In genomic region chr6:110864816-110865215, GRCh38 we compare ENCODE assay signal across 16 cellular contexts. TPM values are rescaled to one million over a fixed set of nuclear protein-coding genes. Genes with fewer than 3 reads are reported as not detected.
DNase-seq lines count a peak whose midpoint lies in the region; ATAC-seq and TF ChIP-seq lines count a peak whose summit lies in the region.
"Had no signal": no experiment of that assay in that cellular context is flagged by ENCODE, and none has a peak within 500 bp of the region (broad histone marks: within the 10 kb centered on the region; RNA-seq: fewer than 3 reads in every experiment).

No MANE protein-coding gene starts in this region.

- H3K9ac ChIP-seq in HCT116 (ENCODE audit: low read length) (no peak overlapping the region), neural progenitor cell (no peak overlapping the region)
- H3K9ac ChIP-seq: SK-N-SH had no signal

- no peak overlapping the region for H3K27ac ChIP-seq in HCT116 (ENCODE audit: low read depth, low read length)
- H3K27ac ChIP-seq in neural progenitor cell = no peak overlapping the region
- H3K27ac ChIP-seq: PC-9 had no signal

- H3K4me1 Mint-ChIP-seq in neural progenitor cell = peaks cover 9% of the 10 kb centered on the region

- RAD21 ChIA-PET in HCT116 (lab: Charles Lee; ENCODE audit: low non-redundant PET in 1 of 2, low total read pairs in 2 of 2, uncharacterized antibody in 2 of 2, unreplicated experiment in 2 of 2) = no interaction called here

- H4K20me1 ChIP-seq in HCT116 (ENCODE audit: insufficient read depth) = no peaks in the 10 kb centered on the region
- no peaks in the 10 kb centered on the region for H4K20me1 ChIP-seq in neural progenitor cell (ENCODE audit: low read depth)

- TF ChIP-seq CTCF in HCT116 (IDR thresholded peaks at IDR 0.05 in 2 of 3, conservative IDR thresholded peaks at IDR 0.05 in 1 of 3; ENCODE audit: borderline replicate concordance in 1 of 3, insufficient read depth in 1 of 3, low read depth in 2 of 3, low read length in 2 of 3) (no peak), neural progenitor cell (IDR thresholded peaks at IDR 0.05) (no peak)

- no peaks in the 10 kb centered on the region for H3K27me3 ChIP-seq in HCT116 (ENCODE audit: insufficient read depth, low read length)
- no peaks in the 10 kb centered on the region for H3K27me3 ChIP-seq in neural progenitor cell

- no peak for TF ChIP-seq POLR2A in HCT116 (IDR thresholded peaks at IDR 0.05; ENCODE audit: borderline replicate concordance, extremely low read depth, insufficient read depth, insufficient read length)

- H3K36me3 ChIP-seq in HCT116 (ENCODE audit: control insufficient read depth in 1 of 2, insufficient read depth in 2 of 2, low read length in 2 of 2) = no peaks in the 10 kb centered on the region
- no peaks in the 10 kb centered on the region for H3K36me3 ChIP-seq in neural progenitor cell

- no peaks in the 10 kb centered on the region for H3K9me2 ChIP-seq in HCT116 (ENCODE audit: insufficient read depth)
- H3K9me2 ChIP-seq: SK-N-SH had no signal

- no peak overlapping the region for H3K27ac Mint-ChIP-seq in neural progenitor cell
- H3K27ac Mint-ChIP-seq: H9, T-cell had no signal

- ATAC-seq in HCT116 = no peak
- no peak for ATAC-seq in GM21360 (IDR thresholded peaks at IDR 0.05; ENCODE audit: unreplicated experiment)
- ATAC-seq in HG03135 (IDR thresholded peaks at IDR 0.05; ENCODE audit: unreplicated experiment) = no peak
- ATAC-seq: T-cell had no signal

- DNase-seq in HCT116 (ENCODE audit: low read depth, low spot score) (no peak), LHCN-M2 (ENCODE audit: low read depth) (peak; percentile 44), fibroblast of gingiva (ENCODE audit: low read depth) (peak; percentile 6), neural progenitor cell (ENCODE audit: low spot score) (peak; percentile 11)
- no peak for DNase-seq in activated CD4-positive, alpha-beta T cell treated with anti-CD3 and anti-CD28 coated beads, Interleukin-2, amount 50 U/mL, for 48 hours
- DNase-seq: COR-L47, H9, KBM-7, NCI-H1417 treated with DMSO at 0.1 percent for 48 hours, NCI-H2029, NCI-H446 treated with DMSO at 0.1 percent for 48 hours, PC-9, SK-N-SH, T-cell had no signal

- H2AFZ ChIP-seq in HCT116 (ENCODE audit: low read depth, low read length, poor library complexity, severe bottlenecking) (peak overlapping the region; percentile 14), neural progenitor cell (replicated peaks) (peak overlapping the region; percentile 57)
- H2AFZ ChIP-seq: PC-9 had no signal

- TF ChIP-seq RAD21 in HCT116 (IDR thresholded peaks at IDR 0.05; ENCODE audit: low read depth) = no peak

- H3K4me3 Mint-ChIP-seq in neural progenitor cell = no peak overlapping the region
- H3K4me3 Mint-ChIP-seq: T-cell had no signal

- H3K9me3 Mint-ChIP-seq in neural progenitor cell = peaks cover 2% of the 10 kb centered on the region
- H3K9me3 Mint-ChIP-seq: H9, T-cell had no signal

- H3K4me3 ChIP-seq in HCT116 (replicated peaks in 1 of 2; ENCODE audit: low read depth in 1 of 2, low read length in 2 of 2) (no peak overlapping the region), neural progenitor cell (no peak overlapping the region)
- H3K4me3 ChIP-seq: PC-9 had no signal

- H3F3A ChIP-seq in neural progenitor cell (ENCODE audit: low read depth) = peaks cover 10% of the 10 kb centered on the region

- no peaks in the 10 kb centered on the region for H3K27me3 Mint-ChIP-seq in neural progenitor cell (ENCODE audit: insufficient read depth, low read depth)
- H3K27me3 Mint-ChIP-seq: T-cell had no signal

- H3K9me3 ChIP-seq in HCT116 (ENCODE audit: control insufficient read depth in 1 of 2, insufficient read depth in 1 of 2, low read depth in 1 of 2, low read length in 2 of 2) = no peaks in the 10 kb centered on the region
- no peaks in the 10 kb centered on the region for H3K9me3 ChIP-seq in neural progenitor cell (ENCODE audit: low read depth)
- H3K9me3 ChIP-seq: SK-N-SH had no signal

- H3K4me2 ChIP-seq in HCT116 (ENCODE audit: low read length) (no peak overlapping the region), neural progenitor cell (peak overlapping the region; percentile 15)
- H3K4me2 ChIP-seq: PC-9, SK-N-SH had no signal

- BruUV-seq in HCT116 (replicated peaks; lab: Mats Ljungman, UMichigan) = no TSS peak

- POLR2A ChIA-PET in HCT116 (lab: Charles Lee) = interaction anchor here (0.6 to 3.5 kb wide), 3 partner anchors 10 to 66 kb away, joined by 3 to 45 read pairs (median 13); partner anchors contain the start of gene AMD1

- intact Hi-C loops in HCT116 (cut with micrococcal nuclease) = no loop called here

- CTCF ChIA-PET in HCT116 (lab: Charles Lee) = no interaction called here

- H3K79me2 ChIP-seq in HCT116 (ENCODE audit: insufficient read depth, low read length) (no peaks in the 10 kb centered on the region), neural progenitor cell (ENCODE audit: low read depth) (no peaks in the 10 kb centered on the region)

- no peaks in the 10 kb centered on the region for H3K36me3 Mint-ChIP-seq in neural progenitor cell
- H3K36me3 Mint-ChIP-seq: T-cell had no signal

- H3K4me1 ChIP-seq in HCT116 (ENCODE audit: control insufficient read depth in 1 of 2, insufficient read depth in 2 of 2, low read length in 2 of 2) (peaks cover 3 to 8% of the 10 kb centered on the region in 2 experiments; a peak in 2 of 4 replicates), neural progenitor cell (peaks cover 17% of the 10 kb centered on the region)

TF ChIP-seq in HCT116, 20 proteins besides CTCF, POLR2A, EP300 and RAD21:
- TF ChIP-seq FOSL1 (IDR thresholded peaks at IDR 0.05; ENCODE audit: low read depth) (no peak), SP1 (IDR thresholded peaks at IDR 0.05; ENCODE audit: low read depth) (no peak), YY1 (IDR thresholded peaks at IDR 0.05; ENCODE audit: extremely low read depth, insufficient replicate concordance, low read depth, low read length) (no peak), ZBTB33 (IDR thresholded peaks at IDR 0.05; ENCODE audit: extremely low read depth, insufficient replicate concordance, low read length) (no peak), REST (IDR thresholded peaks at IDR 0.05; ENCODE audit: low read depth) (no peak), EZH2phosphoT487 (IDR thresholded peaks at IDR 0.05; ENCODE audit: borderline replicate concordance) (no peak), ZNF274 (IDR thresholded peaks at IDR 0.05; ENCODE audit: low read depth, low read length) (no peak), ELF1 (IDR thresholded peaks at IDR 0.05; ENCODE audit: borderline replicate concordance, low read depth) (no peak), MAX (IDR thresholded peaks at IDR 0.05) (no peak), SRF (IDR thresholded peaks at IDR 0.05; ENCODE audit: low read depth) (no peak)

RNA-seq across cellular contexts. Expression of gene AMD1, which starts 9.8 kb away (rescaled TPM):
- total RNA-seq in HCT116 (2021; ENCODE audit: unreplicated experiment) = 71.4 TPM
- polyA plus RNA-seq in HCT116 (2012) = 21.0 and 27.5 TPM in 2 replicates
- total RNA-seq in LHCN-M2 (2014; rRNA removed) = 132 and 139 TPM in 2 replicates
- 25.5 TPM for polyA plus RNA-seq in LHCN-M2 (2012)
- 94.0 and 142 TPM in 2 replicates for total RNA-seq in neural progenitor cell (ENCODE audit: low replicate concordance)

RNA-seq across cellular contexts. Expression of gene CDK19, which starts 49.5 kb away (rescaled TPM):
- total RNA-seq in HCT116 (2021; ENCODE audit: unreplicated experiment) = 20.0 TPM
- polyA plus RNA-seq in HCT116 (2012) = 5.3 and 8.2 TPM in 2 replicates
- total RNA-seq in LHCN-M2 (2014; rRNA removed) = 13.7 and 18.2 TPM in 2 replicates
- polyA plus RNA-seq in LHCN-M2 (2012) = 5.6 TPM
- 25.0 and 34.4 TPM in 2 replicates for total RNA-seq in neural progenitor cell (ENCODE audit: low replicate concordance)

Comparison
In these comparisons a context has a peak if more than half of its experiments do, and no peak if none do; other contexts are left out.
1. DNase-seq: peak in LHCN-M2 (single experiment), fibroblast of gingiva (single experiment) and neural progenitor cell (single experiment); none in HCT116 (single experiment) and activated CD4-positive, alpha-beta T cell treated with anti-CD3 and anti-CD28 coated beads, Interleukin-2, amount 50 U/mL, for 48 hours (0 of 2).